8 cellular contexts compared by ENCODE assay signal in the genomic region with DNA sequence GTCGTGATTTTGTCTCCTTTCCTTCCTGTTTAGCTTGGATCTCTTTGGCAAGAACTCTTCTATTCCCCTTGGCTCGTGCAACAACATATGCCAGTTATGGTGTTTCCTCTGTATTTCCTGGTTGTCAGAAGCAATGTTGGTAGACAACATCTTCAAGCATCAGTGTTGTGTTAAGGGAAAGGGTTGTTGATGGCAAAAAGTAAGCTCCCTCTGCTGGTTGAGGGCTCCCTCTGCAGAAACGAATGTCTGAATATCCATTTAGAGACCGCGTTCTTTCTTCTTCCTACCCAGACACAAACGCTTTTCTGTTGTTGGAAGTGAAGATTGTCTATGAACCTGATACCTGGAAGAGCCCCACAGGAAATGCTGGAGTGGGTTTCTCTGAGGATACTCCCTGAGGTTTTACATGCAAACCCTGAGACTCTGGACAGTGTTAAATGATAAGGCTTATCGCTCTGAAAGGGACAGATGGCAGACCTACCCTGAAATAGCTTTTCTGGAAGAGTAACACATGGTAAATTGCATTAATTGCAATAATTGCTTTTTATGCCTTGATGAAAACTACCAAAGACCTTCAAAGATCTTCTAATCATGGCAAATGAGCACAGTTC. TPM values are rescaled to one million over a fixed set of nuclear protein-coding genes. Genes with fewer than 3 reads are reported as not detected.
DNase-seq lines count a peak whose midpoint lies in the region; ATAC-seq and TF ChIP-seq lines count a peak whose summit lies in the region.

No MANE protein-coding gene starts in this region.

- H3K27me3 Mint-ChIP-seq in activated naive CD4-positive, alpha-beta T cell treated with anti-CD3 and anti-CD28 coated beads for 36 hours (ENCODE audit: low read depth): peaks cover 16% of the 10 kb centered on the region

- no peak overlapping the region for H3K4me3 ChIP-seq in coronary artery

- H3K27ac ChIP-seq in coronary artery: no peak overlapping the region

- no peak for ATAC-seq in activated naive CD4-positive, alpha-beta T cell treated with anti-CD3 and anti-CD28 coated beads, Interleukin-2, amount 50 U/mL, for 72 hours
- ATAC-seq in HG02610 (IDR thresholded peaks at IDR 0.05; ENCODE audit: unreplicated experiment): peak; percentile 55
- no peak for ATAC-seq in GM18861 (IDR thresholded peaks at IDR 0.05; ENCODE audit: unreplicated experiment)

- H3K4me3 Mint-ChIP-seq in activated naive CD4-positive, alpha-beta T cell treated with anti-CD3 and anti-CD28 coated beads for 36 hours: no peak overlapping the region

- intact Hi-C loops in activated naive CD4-positive, alpha-beta T cell treated with anti-CD3 and anti-CD28 coated beads for 36 hours (cut with micrococcal nuclease): loop anchor here (1.0 to 10.0 kb wide), 5 partner anchors 230 to 666 kb away; no protein-coding TSS in a partner anchor

- no peak overlapping the region for H3K27ac Mint-ChIP-seq in activated naive CD4-positive, alpha-beta T cell treated with anti-CD3 and anti-CD28 coated beads for 36 hours
- no peak overlapping the region for H3K27ac Mint-ChIP-seq in activated naive CD4-positive, alpha-beta T cell treated with anti-CD3 and anti-CD28 coated beads, Interleukin-2, amount 50 U/mL, for 72 hours

- CTCF ChIA-PET in activated naive CD4-positive, alpha-beta T cell treated with anti-CD3 and anti-CD28 coated beads for 36 hours (lab: Charles Lee): interaction anchor here (0.6 to 1.6 kb wide), 4 partner anchors 9 to 1140 kb away, joined by 3 to 4 read pairs (median 3); no protein-coding TSS in a partner anchor

- peak; percentile 22 for DNase-seq in activated naive CD4-positive, alpha-beta T cell treated with anti-CD3 and anti-CD28 coated beads for 36 hours
- DNase-seq in activated naive CD4-positive, alpha-beta T cell treated with anti-CD3 and anti-CD28 coated beads, Interleukin-2, amount 50 U/mL, for 72 hours (ENCODE audit: low spot score in 2 of 2): no peak
- DNase-seq in NCI-H748 (lab: John Stamatoyannopoulos, UW; ENCODE audit: unreplicated experiment) (peak; percentile 67), coronary artery (ENCODE audit: low spot score) (no peak), mucosa of gallbladder (ENCODE audit: low spot score) (peak; percentile 12), NCI-H1105 treated with DMSO at 0.1 percent for 48 hours (lab: John Stamatoyannopoulos, UW) (no peak)

- H3K36me3 Mint-ChIP-seq in activated naive CD4-positive, alpha-beta T cell treated with anti-CD3 and anti-CD28 coated beads for 36 hours (ENCODE audit: low read depth): no peaks in the 10 kb centered on the region
- no peaks in the 10 kb centered on the region for H3K36me3 Mint-ChIP-seq in activated naive CD4-positive, alpha-beta T cell treated with anti-CD3 and anti-CD28 coated beads, Interleukin-2, amount 50 U/mL, for 72 hours

- H3K4me1 Mint-ChIP-seq in activated naive CD4-positive, alpha-beta T cell treated with anti-CD3 and anti-CD28 coated beads for 36 hours (ENCODE audit: low read depth): no peaks in the 10 kb centered on the region

- peak; percentile 33 for TF ChIP-seq CTCF in coronary artery (IDR thresholded peaks at IDR 0.05)

- no peaks in the 10 kb centered on the region for H3K9me3 Mint-ChIP-seq in activated naive CD4-positive, alpha-beta T cell treated with anti-CD3 and anti-CD28 coated beads for 36 hours
- no peaks in the 10 kb centered on the region for H3K9me3 Mint-ChIP-seq in activated naive CD4-positive, alpha-beta T cell treated with anti-CD3 and anti-CD28 coated beads, Interleukin-2, amount 50 U/mL, for 72 hours

RNA-seq across cellular contexts. Expression of a gene that starts 23.6 kb away (rescaled TPM):
- under 1 TPM in 1 of 2 experiments, not detected in 1; 0.07 TPM for total RNA-seq in activated naive CD4-positive, alpha-beta T cell treated with anti-CD3 and anti-CD28 coated beads for 36 hours
- under 1 TPM in 1 of 2 donors, not detected in 1; 0.20 TPM for total RNA-seq in activated naive CD4-positive, alpha-beta T cell treated with anti-CD3 and anti-CD28 coated beads, Interleukin-2, amount 50 U/mL, for 72 hours
- total RNA-seq in mucosa of gallbladder: 0.09 TPM

Comparison
In these comparisons a context has a peak if more than half of its experiments do, and no peak if none do; other contexts are left out.
1. DNase-seq: peak in activated naive CD4-positive, alpha-beta T cell treated with anti-CD3 and anti-CD28 coated beads for 36 hours (single experiment), NCI-H748 (single experiment) and mucosa of gallbladder (single experiment); none in activated naive CD4-positive, alpha-beta T cell treated with anti-CD3 and anti-CD28 coated beads, Interleukin-2, amount 50 U/mL, for 72 hours (0 of 2), coronary artery (single experiment) and NCI-H1105 treated with DMSO at 0.1 percent for 48 hours (single experiment).